8 cellular contexts compared by ENCODE assay signal in the genomic region with DNA sequence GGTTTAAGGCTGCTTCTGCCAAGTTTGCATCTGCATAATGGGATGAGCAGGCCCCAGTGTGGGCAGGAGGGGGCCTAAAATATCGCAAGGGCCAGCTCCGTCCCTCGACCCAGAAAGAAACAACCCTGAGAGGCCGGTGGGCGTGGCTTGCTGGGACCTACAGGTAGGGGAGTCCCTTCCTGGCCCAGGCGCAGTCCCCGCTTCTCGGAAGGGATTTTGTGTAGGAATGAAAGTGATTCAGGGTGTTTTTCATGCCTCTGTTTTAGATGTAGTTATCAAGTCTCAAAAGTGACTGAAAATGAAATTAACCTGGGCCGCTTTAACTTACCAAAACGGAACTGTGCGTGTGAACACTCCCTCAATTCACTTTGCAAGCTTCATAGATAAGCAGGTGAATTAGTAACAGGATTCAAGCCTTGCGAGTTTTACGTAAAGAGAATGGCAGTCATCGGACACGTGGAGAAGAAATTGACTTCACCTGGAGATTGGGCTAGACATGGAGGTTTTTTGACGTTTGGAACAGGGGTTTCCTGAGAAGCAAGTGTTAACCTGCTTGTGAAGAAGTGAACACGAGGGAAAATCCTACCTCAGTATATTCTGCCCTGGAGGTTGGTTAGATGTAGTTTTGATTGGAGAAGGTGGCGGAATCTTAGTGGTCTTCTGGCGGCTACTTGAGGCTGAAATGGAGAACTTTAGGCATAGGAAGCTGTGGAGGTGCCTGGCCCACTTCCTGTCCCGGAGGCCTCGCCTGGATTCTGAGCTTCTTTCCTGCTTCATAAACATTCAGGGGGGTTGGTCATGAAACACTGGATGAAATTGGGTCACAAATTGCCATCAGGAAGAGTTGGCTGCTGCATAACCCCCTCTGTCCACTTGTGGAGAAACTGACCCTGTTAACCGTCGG. TPM values are rescaled to one million over a fixed set of nuclear protein-coding genes. Genes with fewer than 3 reads are reported as not detected.
DNase-seq lines count a peak whose midpoint lies in the region; TF ChIP-seq lines count a peak whose summit lies in the region.

No MANE protein-coding gene starts in this region.

- no peaks in the 10 kb centered on the region for H3K36me3 ChIP-seq in HAP-1 (replicated peaks)

- H3K4me1 ChIP-seq in HAP-1: peaks cover 17% of the 10 kb centered on the region; the same call in 1 of the 2 replicates

- no peaks in the 10 kb centered on the region for H3K27me3 ChIP-seq in HAP-1 (ENCODE audit: low read depth)

- H3K9me3 ChIP-seq in HAP-1: no peaks in the 10 kb centered on the region

- TF ChIP-seq CTCF in GM12875 (IDR thresholded peaks at IDR 0.05; ENCODE audit: borderline replicate concordance, insufficient read depth, low read depth, low read length) (no peak), foreskin fibroblast (IDR thresholded peaks at IDR 0.05; ENCODE audit: low read depth, low read length) (no peak)

- DNase-seq in HAP-1 (ENCODE audit: low spot score in 2 of 2): peak in 1 of 2 experiments; percentile 77
- peak; percentile 43 for DNase-seq in NCI-H1048 (lab: John Stamatoyannopoulos, UW)
- DNase-seq in activated T-cell treated with anti-CD3 and anti-CD28 coated beads, Interleukin-2, amount 50 U/mL, for 48 hours: peak; percentile 94
- peak in 1 of 2 donors; percentile 7 for DNase-seq in foreskin fibroblast
- DNase-seq in posterior cingulate gyrus: peak in 6 of 10 donors; percentile 28 to 88 (median 62)
- DNase-seq in ureter (ENCODE audit: low spot score): peak; percentile 69
- no peak for DNase-seq in COLO829 (ENCODE audit: low spot score)

- peak overlapping the region; percentile 69 for H3K4me3 ChIP-seq in GM12875 (ENCODE audit: low read depth, low read length)
- peak overlapping the region; percentile 49 for H3K4me3 ChIP-seq in HAP-1
- peak overlapping the region; percentile 51 to 75 for H3K4me3 ChIP-seq in foreskin fibroblast (ENCODE audit: low read depth in 1 of 2, low read length in 2 of 2)

- in situ Hi-C loops in HAP-1 (cut with MboI; ENCODE audit: low sequenced_read_pairs): no loop called here

- intact Hi-C loops in posterior cingulate gyrus (cut with DNase I): no loop called here

RNA-seq across cellular contexts. Expression of gene NCK2, which starts 1.7 kb away (rescaled TPM):
- 40.9 TPM for total RNA-seq in ureter
